Comparison of ENCODE assay signal across 7 cellular contexts in the genomic region with DNA sequence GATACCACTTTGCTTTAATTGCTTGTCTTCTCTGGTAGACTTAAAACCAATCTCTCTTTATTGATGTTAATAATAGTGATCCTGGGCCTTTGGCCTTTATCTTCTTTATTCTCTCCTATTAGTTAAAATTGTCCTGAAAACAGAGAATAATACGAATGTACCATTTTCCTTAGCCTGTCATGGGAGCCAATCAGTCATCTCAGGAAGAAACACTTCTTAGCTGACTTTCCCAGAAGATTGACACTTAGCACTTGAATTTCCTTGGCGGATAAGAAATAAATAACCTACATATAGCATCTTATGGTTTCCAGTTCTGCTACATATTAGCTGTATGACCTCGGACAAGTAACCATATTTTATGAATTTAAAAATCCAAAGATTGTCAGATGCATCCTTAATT.
"Had no signal": no experiment of that assay in that cellular context is flagged by ENCODE, and none has a peak within 500 bp of the region (broad histone marks: within the 10 kb centered on the region; RNA-seq: fewer than 3 reads in every experiment).

No MANE protein-coding gene starts in this region.

- H3K4me3 ChIP-seq: K562 had no signal

- H3K27ac Mint-ChIP-seq: IgD-negative memory B cell had no signal

- DNase-seq: IMR-90, KBM-7, KG1 had no signal

- H3K27ac ChIP-seq: HL-60 had no signal

- ATAC-seq: HepG2, K562 had no signal

- H3K4me3 Mint-ChIP-seq: IgD-negative memory B cell had no signal
